1 cellular context compared by ENCODE assay signal in genomic region chr2:97950329-97951154, GRCh38.
TF ChIP-seq lines count a peak whose summit lies in the region.

No MANE protein-coding gene starts in this region.

TF ChIP-seq in IMR-90, 13 proteins besides CTCF, POLR2A, EP300 and RAD21 (continued from another document):
- TF ChIP-seq CEBPB (IDR thresholded peaks at IDR 0.05; ENCODE audit: low read depth, low read length) = peak; percentile 81
- TF ChIP-seq NFE2L2 (IDR thresholded peaks at IDR 0.05; ENCODE audit: low read depth, low read length) = no peak
- TF ChIP-seq FOS (IDR thresholded peaks at IDR 0.05; ENCODE audit: low read depth, low read length) = peak; percentile 12; the same call in 1 of the 2 replicates
- peak; percentile 82 for TF ChIP-seq RFX5 (IDR thresholded peaks at IDR 0.05; ENCODE audit: low read depth, low read length)
